ENCODE assay signal across 8 cellular contexts in genomic region chr4:176150283-176150682, GRCh38. TPM values are rescaled to one million over a fixed set of nuclear protein-coding genes. Genes with fewer than 3 reads are reported as not detected.
DNase-seq lines count a peak whose midpoint lies in the region; ATAC-seq, FAIRE-seq and TF ChIP-seq lines count a peak whose summit lies in the region.

No MANE protein-coding gene starts in this region.

- H3K27me3 ChIP-seq in HCT116 (ENCODE audit: insufficient read depth, low read length): no peaks in the 10 kb centered on the region

- H3K36me3 ChIP-seq in HCT116 (ENCODE audit: control insufficient read depth in 1 of 2, insufficient read depth in 2 of 2, low read length in 2 of 2): no peaks in the 10 kb centered on the region

- POLR2A ChIA-PET in HCT116 (lab: Charles Lee): no interaction called here

- no peaks in the 10 kb centered on the region for H3K9me3 ChIP-seq in HCT116 (ENCODE audit: control insufficient read depth in 1 of 2, insufficient read depth in 1 of 2, low read depth in 1 of 2, low read length in 2 of 2)

- no peaks in the 10 kb centered on the region for H3K9me2 ChIP-seq in HCT116 (ENCODE audit: insufficient read depth)

- TF ChIP-seq CTCF in D721Med (IDR thresholded peaks at IDR 0.05; ENCODE audit: insufficient read depth, missing control alignments) (peak; percentile 39), HCT116 (IDR thresholded peaks at IDR 0.05 in 2 of 3, conservative IDR thresholded peaks at IDR 0.05 in 1 of 3; ENCODE audit: borderline replicate concordance in 1 of 3, insufficient read depth in 1 of 3, low read depth in 2 of 3, low read length in 2 of 3) (peak; percentile 19 to 73 (median 58); a peak in 5 of 6 replicates)

- no peak overlapping the region for H3K4me2 ChIP-seq in HCT116 (ENCODE audit: low read length)

- no peaks in the 10 kb centered on the region for H4K20me1 ChIP-seq in HCT116 (ENCODE audit: insufficient read depth)

- H2AFZ ChIP-seq in HCT116 (ENCODE audit: low read depth, low read length, poor library complexity, severe bottlenecking): peak overlapping the region; percentile 83

- no peak for TF ChIP-seq POLR2A in HCT116 (IDR thresholded peaks at IDR 0.05; ENCODE audit: borderline replicate concordance, extremely low read depth, insufficient read depth, insufficient read length)

- no peak overlapping the region for H3K9ac ChIP-seq in HCT116 (ENCODE audit: low read length)

- BruUV-seq in HCT116 (replicated peaks; lab: Mats Ljungman, UMichigan): no TSS peak

- H3K79me2 ChIP-seq in HCT116 (ENCODE audit: insufficient read depth, low read length): no peaks in the 10 kb centered on the region

- no peaks in the 10 kb centered on the region for H3K4me1 ChIP-seq in HCT116 (ENCODE audit: control insufficient read depth in 1 of 2, insufficient read depth in 2 of 2, low read length in 2 of 2)

- intact Hi-C loops in HCT116 (cut with micrococcal nuclease): loop anchor here (1.0 to 5.0 kb wide), 2 partner anchors 127 to 191 kb away; no protein-coding TSS in a partner anchor

- RAD21 ChIA-PET in HCT116 (lab: Charles Lee; ENCODE audit: low non-redundant PET in 1 of 2, low total read pairs in 2 of 2, uncharacterized antibody in 2 of 2, unreplicated experiment in 2 of 2): interaction anchor here (0.6 to 1.9 kb wide), 3 partner anchors 127 to 191 kb away, joined by 3 to 5 read pairs (median 3); no protein-coding TSS in a partner anchor

- TF ChIP-seq RAD21 in HCT116 (IDR thresholded peaks at IDR 0.05; ENCODE audit: low read depth): peak; percentile 82

- no peak overlapping the region for H3K4me3 ChIP-seq in HCT116 (replicated peaks in 1 of 2; ENCODE audit: low read depth in 1 of 2, low read length in 2 of 2)

- no peak overlapping the region for H3K27ac ChIP-seq in HCT116 (ENCODE audit: low read depth, low read length)

- DNase-seq in D721Med (ENCODE audit: insufficient read length, low spot score) (no peak), HCT116 (ENCODE audit: low read depth, low spot score) (peak; percentile 23), SW480 (ENCODE audit: low spot score) (peak; percentile 8), left kidney (ENCODE audit: low read depth, low spot score) (peak; percentile 8), OCI-M2 (lab: John Stamatoyannopoulos, UW; ENCODE audit: unreplicated experiment) (no peak)
- no peak for DNase-seq in activated CD4-positive, alpha-beta T cell treated with anti-CD3 and anti-CD28 coated beads for 1 hour

- no peak for FAIRE-seq in D721Med (lab: Jason Lieb, UNC)

- CTCF ChIA-PET in HCT116 (lab: Charles Lee): interaction anchor here (0.9 to 2.3 kb wide), 6 partner anchors 9 to 191 kb away, joined by 3 to 34 read pairs (median 4); no protein-coding TSS in a partner anchor

- ATAC-seq in HCT116 (peak; percentile 55; the same call in 1 of the 2 replicates), HG03520 (IDR thresholded peaks at IDR 0.05; ENCODE audit: unreplicated experiment) (no peak), HG03097 (IDR thresholded peaks at IDR 0.05; ENCODE audit: low FRiP score, unreplicated experiment) (no peak)

TF ChIP-seq in HCT116, 20 proteins besides CTCF, POLR2A, EP300 and RAD21:
- TF ChIP-seq EGR1 (IDR thresholded peaks at IDR 0.05; ENCODE audit: low read depth) (no peak), SP1 (IDR thresholded peaks at IDR 0.05; ENCODE audit: low read depth) (no peak), POLR2AphosphoS5 (IDR thresholded peaks at IDR 0.05; ENCODE audit: low read depth, low read length) (no peak), REST (IDR thresholded peaks at IDR 0.05; ENCODE audit: low read depth) (no peak), SRF (IDR thresholded peaks at IDR 0.05; ENCODE audit: low read depth) (no peak), SIN3A (IDR thresholded peaks at IDR 0.05; ENCODE audit: low read depth) (no peak), MAX (IDR thresholded peaks at IDR 0.05) (no peak), JUND (IDR thresholded peaks at IDR 0.05) (no peak), EZH2phosphoT487 (IDR thresholded peaks at IDR 0.05; ENCODE audit: borderline replicate concordance) (no peak), ELF1 (IDR thresholded peaks at IDR 0.05; ENCODE audit: borderline replicate concordance, low read depth) (no peak), ZNF274 (IDR thresholded peaks at IDR 0.05; ENCODE audit: low read depth, low read length) (no peak), EZH2 (IDR thresholded peaks at IDR 0.05) (no peak)

RNA-seq across cellular contexts. Expression of gene SPATA4, which starts 45.1 kb away (rescaled TPM):
- total RNA-seq in HCT116 (2021; ENCODE audit: unreplicated experiment): 0.20 TPM
- 0.14 TPM in 1 of 2 replicates, not detected in the other for polyA plus RNA-seq in HCT116 (2012)

Comparison
In these comparisons a context has a peak if more than half of its experiments do, and no peak if none do; other contexts are left out.
1. DNase-seq: peak in HCT116 (single experiment), SW480 (single experiment) and left kidney (single experiment); none in D721Med (single experiment), activated CD4-positive, alpha-beta T cell treated with anti-CD3 and anti-CD28 coated beads for 1 hour (single experiment) and OCI-M2 (single experiment).